Comparison of ENCODE assay signal across 19 cellular contexts in genomic region chr4:2331519-2332200, GRCh38.
"Had no signal": no experiment of that assay in that cellular context is flagged by ENCODE, and none has a peak within 500 bp of the region (broad histone marks: within the 10 kb centered on the region; RNA-seq: fewer than 3 reads in every experiment).

No MANE protein-coding gene starts in this region.

- H3K36me3 ChIP-seq: ovary, right atrium auricular region, sigmoid colon had no signal

- H3K4me3 ChIP-seq: hepatocyte, lung, ovary, right atrium auricular region, sigmoid colon, skin epidermis, stomach had no signal

- DNase-seq: dermis blood vessel endothelial cell; effector CD4-positive, alpha-beta T cell; erythroblast; foreskin melanocyte; left colon; mesendoderm; naive thymus-derived CD4-positive, alpha-beta T cell; nucleus accumbens; ovary; sigmoid colon; stimulated activated CD4-positive, alpha-beta T cell treated with anti-CD3 and anti-CD28 coated beads, Interleukin-12 subunit alpha, Interleukin-12 subunit beta, amount 100 ng/mL, for 4 hours; stimulated activated naive CD4-positive, alpha-beta T cell; stomach; trophoblast cell had no signal

- H3K27me3 ChIP-seq: hepatocyte, ovary, right atrium auricular region, sigmoid colon, stomach had no signal

- H3K4me1 ChIP-seq: right atrium auricular region, sigmoid colon had no signal

- H3K9me3 ChIP-seq: ovary had no signal

- ATAC-seq: left colon; left ventricle myocardium superior; naive thymus-derived CD4-positive, alpha-beta T cell had no signal

- H3K27ac ChIP-seq: hepatocyte, ovary, right atrium auricular region, sigmoid colon, skin epidermis, stomach had no signal
